39 cellular contexts compared by ENCODE assay signal in the genomic region with DNA sequence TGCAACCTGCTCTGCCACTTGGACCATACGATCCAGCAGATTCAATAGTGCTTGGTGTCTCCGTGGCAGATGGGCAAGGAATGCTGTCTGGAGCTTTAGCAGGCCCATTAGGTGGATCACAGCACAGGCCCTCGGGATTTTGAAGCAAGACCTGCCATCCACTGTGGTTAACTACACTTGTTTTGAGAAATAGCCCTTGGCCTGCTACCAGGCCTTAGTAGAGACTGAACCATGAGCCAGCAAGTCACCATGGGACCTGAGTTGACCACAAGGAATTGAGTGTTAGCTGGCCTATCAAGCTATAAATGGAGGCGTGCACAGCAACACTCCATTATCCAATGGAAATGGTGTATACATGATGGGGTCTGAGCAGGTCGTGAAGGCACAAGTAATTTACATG. TPM values are rescaled to one million over a fixed set of nuclear protein-coding genes. Genes with fewer than 3 reads are reported as not detected.
"Had no signal": no experiment of that assay in that cellular context is flagged by ENCODE, and none has a peak within 500 bp of the region (broad histone marks: within the 10 kb centered on the region; RNA-seq: fewer than 3 reads in every experiment).

No MANE protein-coding gene starts in this region.

- H3K9me3 ChIP-seq: adrenal gland, ascending aorta, body of pancreas, breast epithelium had no signal

- H3K27ac ChIP-seq: adrenal gland, ascending aorta, body of pancreas, brain microvascular endothelial cell, breast epithelium, cardiac muscle cell had no signal

- H3K27me3 Mint-ChIP-seq: activated naive CD4-positive, alpha-beta T cell treated with anti-CD3 and anti-CD28 coated beads, Interleukin-2, amount 50 U/mL, for 24 hours; activated naive CD8-positive, alpha-beta T cell; activated naive CD8-positive, alpha-beta T cell treated with anti-CD3 and anti-CD28 coated beads for 36 hours; activated naive CD8-positive, alpha-beta T cell treated with anti-CD3 and anti-CD28 coated beads, Interleukin-2, amount 10 ng/mL, durations not matched to agents 7 days and 5 days; activated naive CD8-positive, alpha-beta T cell treated with anti-CD3 and anti-CD28 coated beads, Interleukin-2, amount 50 U/mL, for 24 hours; brain; central memory CD8-positive, alpha-beta T cell had no signal

- H3K4me3 ChIP-seq: adrenal gland, ascending aorta, body of pancreas, breast epithelium, cardiac muscle cell had no signal

- H3K4me3 Mint-ChIP-seq: activated naive CD4-positive, alpha-beta T cell treated with anti-CD3 and anti-CD28 coated beads for 36 hours; activated naive CD4-positive, alpha-beta T cell treated with anti-CD3 and anti-CD28 coated beads, Interleukin-2, amount 10 ng/mL, durations not matched to agents 7 days and 5 days; activated naive CD4-positive, alpha-beta T cell treated with anti-CD3 and anti-CD28 coated beads, Interleukin-2, amount 50 U/mL, for 24 hours; activated naive CD8-positive, alpha-beta T cell; activated naive CD8-positive, alpha-beta T cell treated with anti-CD3 and anti-CD28 coated beads for 36 hours; activated naive CD8-positive, alpha-beta T cell treated with anti-CD3 and anti-CD28 coated beads, Interleukin-2, amount 10 ng/mL, durations not matched to agents 7 days and 5 days; activated naive CD8-positive, alpha-beta T cell treated with anti-CD3 and anti-CD28 coated beads, Interleukin-2, amount 50 U/mL, for 24 hours; activated T-cell treated with anti-CD3 and anti-CD28 coated beads, Interleukin-2, amount 50 U/mL, for 4 hours; activated T-cell treated with anti-CD3 and anti-CD28 coated beads, Interleukin-2, amount 50 U/mL, for 72 hours; activated T-helper 1 cell treated with anti-CD3 and anti-CD28 coated beads, Interleukin-12 subunit alpha, Interleukin-12 subunit beta, Interleukin-2, Interleukin-4 antibody, amounts not matched to agents 30 ng/mL and 10 ng/mL and 1 ng/mL, durations not matched to agents 14 hours and 24 hours and 36 hours; activated T-helper 17 cell treated with anti-CD3 and anti-CD28 coated beads, Interleukin-2, amount 50 U/mL, for 72 hours; brain; central memory CD8-positive, alpha-beta T cell had no signal

- FAIRE-seq: bronchial epithelial cell, colon had no signal

- H3K4me1 ChIP-seq: adrenal gland, ascending aorta, body of pancreas, breast epithelium had no signal

- H3K36me3 Mint-ChIP-seq: activated naive CD4-positive, alpha-beta T cell treated with anti-CD3 and anti-CD28 coated beads, Interleukin-2, amount 10 ng/mL, durations not matched to agents 7 days and 5 days; activated naive CD4-positive, alpha-beta T cell treated with anti-CD3 and anti-CD28 coated beads, Interleukin-2, amount 50 U/mL, for 24 hours; activated naive CD4-positive, alpha-beta T cell treated with anti-CD3 and anti-CD28 coated beads, Interleukin-2, amount 50 U/mL, for 72 hours; activated naive CD8-positive, alpha-beta T cell; activated naive CD8-positive, alpha-beta T cell treated with anti-CD3 and anti-CD28 coated beads for 36 hours; activated naive CD8-positive, alpha-beta T cell treated with anti-CD3 and anti-CD28 coated beads, Interleukin-2, amount 10 ng/mL, durations not matched to agents 7 days and 5 days; brain had no signal

- H3K27ac Mint-ChIP-seq: activated naive CD4-positive, alpha-beta T cell treated with anti-CD3 and anti-CD28 coated beads for 36 hours; activated naive CD4-positive, alpha-beta T cell treated with anti-CD3 and anti-CD28 coated beads, Interleukin-2, amount 10 ng/mL, durations not matched to agents 7 days and 5 days; activated naive CD4-positive, alpha-beta T cell treated with anti-CD3 and anti-CD28 coated beads, Interleukin-2, amount 50 U/mL, for 24 hours; activated naive CD4-positive, alpha-beta T cell treated with anti-CD3 and anti-CD28 coated beads, Interleukin-2, amount 50 U/mL, for 72 hours; activated naive CD8-positive, alpha-beta T cell; activated naive CD8-positive, alpha-beta T cell treated with anti-CD3 and anti-CD28 coated beads for 36 hours; activated naive CD8-positive, alpha-beta T cell treated with anti-CD3 and anti-CD28 coated beads, Interleukin-2, amount 10 ng/mL, durations not matched to agents 7 days and 5 days; activated naive CD8-positive, alpha-beta T cell treated with anti-CD3 and anti-CD28 coated beads, Interleukin-2, amount 50 U/mL, for 24 hours; activated T-cell treated with anti-CD3 and anti-CD28 coated beads, Interleukin-2, amount 50 U/mL, for 72 hours; activated T-helper 1 cell treated with anti-CD3 and anti-CD28 coated beads, Interleukin-12 subunit alpha, Interleukin-12 subunit beta, Interleukin-2, Interleukin-4 antibody, amounts not matched to agents 30 ng/mL and 10 ng/mL and 1 ng/mL, durations not matched to agents 14 hours and 24 hours and 36 hours; activated T-helper 17 cell treated with anti-CD3 and anti-CD28 coated beads, Interleukin-2, amount 50 U/mL, for 72 hours; activated T-helper 2 cell treated with anti-CD3 and anti-CD28 coated beads, Interferon-gamma antibody, Interleukin-2, Interleukin-4, amounts not matched to agents 10 μg/mL and 5 μg/mL and 100 μg/mL, durations not matched to agents 14 hours and 24 hours and 36 hours; brain had no signal

- H3K36me3 ChIP-seq: adrenal gland, ascending aorta, brain microvascular endothelial cell, breast epithelium, cardiac muscle cell had no signal

- ATAC-seq: activated naive CD8-positive, alpha-beta T cell treated with anti-CD3 and anti-CD28 coated beads, Interleukin-2, amount 50 U/mL, for 24 hours; activated T-cell treated with anti-CD3 and anti-CD28 coated beads, Interleukin-2, amount 50 U/mL, for 4 hours; body of pancreas had no signal

- DNase-seq: activated effector memory CD4-positive, alpha-beta T cell treated with anti-CD3 and anti-CD28 coated beads, Interleukin-2, amount 50 U/mL, for 16 hours; activated effector memory CD4-positive, alpha-beta T cell treated with Interleukin-2 at 50 U/mL for 16 hours; activated gamma-delta T cell; activated gamma-delta T cell treated with Interleukin-2 at 50 U/mL for 16 hours; activated naive CD4-positive, alpha-beta T cell; activated naive CD4-positive, alpha-beta T cell treated with anti-CD3 and anti-CD28 coated beads for 36 hours; activated naive CD4-positive, alpha-beta T cell treated with anti-CD3 and anti-CD28 coated beads, Interleukin-2, amount 10 ng/mL, durations not matched to agents 7 days and 5 days; activated naive CD4-positive, alpha-beta T cell treated with anti-CD3 and anti-CD28 coated beads, Interleukin-2, amount 50 U/mL, for 16 hours; activated naive CD4-positive, alpha-beta T cell treated with Interleukin-2 at 50 U/mL for 16 hours; activated naive CD8-positive, alpha-beta T cell treated with anti-CD3 and anti-CD28 coated beads for 36 hours; activated naive CD8-positive, alpha-beta T cell treated with anti-CD3 and anti-CD28 coated beads, Interleukin-2, amount 10 ng/mL, durations not matched to agents 7 days and 5 days; activated naive CD8-positive, alpha-beta T cell treated with anti-CD3 and anti-CD28 coated beads, Interleukin-2, amount 50 U/mL, for 24 hours; activated T-cell treated with anti-CD3 and anti-CD28 coated beads, Interleukin-2, amount 50 U/mL, for 1 hour; activated T-cell treated with anti-CD3 and anti-CD28 coated beads, Interleukin-2, amount 50 U/mL, for 4 hours; activated T-cell treated with anti-CD3 and anti-CD28 coated beads, Interleukin-2, amount 50 U/mL, for 48 hours; adrenal gland; amniotic stem cell; amygdala; anterior cingulate cortex; aorta; body of pancreas; brain microvascular endothelial cell; caudate nucleus; central memory CD4-positive, alpha-beta T cell; cerebellar nuclear complex had no signal

- H3K9me3 Mint-ChIP-seq: activated naive CD4-positive, alpha-beta T cell treated with anti-CD3 and anti-CD28 coated beads for 36 hours; activated naive CD4-positive, alpha-beta T cell treated with anti-CD3 and anti-CD28 coated beads, Interleukin-2, amount 10 ng/mL, durations not matched to agents 7 days and 5 days; activated naive CD4-positive, alpha-beta T cell treated with anti-CD3 and anti-CD28 coated beads, Interleukin-2, amount 50 U/mL, for 24 hours; activated naive CD8-positive, alpha-beta T cell treated with anti-CD3 and anti-CD28 coated beads for 36 hours; activated naive CD8-positive, alpha-beta T cell treated with anti-CD3 and anti-CD28 coated beads, Interleukin-2, amount 10 ng/mL, durations not matched to agents 7 days and 5 days; activated naive CD8-positive, alpha-beta T cell treated with anti-CD3 and anti-CD28 coated beads, Interleukin-2, amount 50 U/mL, for 24 hours; activated T-cell treated with anti-CD3 and anti-CD28 coated beads, Interleukin-2, amount 50 U/mL, for 4 hours; activated T-cell treated with anti-CD3 and anti-CD28 coated beads, Interleukin-2, amount 50 U/mL, for 72 hours; activated T-helper 1 cell treated with anti-CD3 and anti-CD28 coated beads, Interleukin-12 subunit alpha, Interleukin-12 subunit beta, Interleukin-2, Interleukin-4 antibody, amounts not matched to agents 30 ng/mL and 10 ng/mL and 1 ng/mL, durations not matched to agents 14 hours and 24 hours and 36 hours; activated T-helper 17 cell treated with anti-CD3 and anti-CD28 coated beads, Interleukin-2, amount 50 U/mL, for 72 hours; activated T-helper 2 cell treated with anti-CD3 and anti-CD28 coated beads, Interferon-gamma antibody, Interleukin-2, Interleukin-4, amounts not matched to agents 10 μg/mL and 5 μg/mL and 100 μg/mL, durations not matched to agents 14 hours and 24 hours and 36 hours; central memory CD8-positive, alpha-beta T cell had no signal

- H3K4me1 Mint-ChIP-seq: activated naive CD4-positive, alpha-beta T cell treated with anti-CD3 and anti-CD28 coated beads, Interleukin-2, amount 10 ng/mL, durations not matched to agents 7 days and 5 days; activated naive CD8-positive, alpha-beta T cell treated with anti-CD3 and anti-CD28 coated beads for 36 hours; activated naive CD8-positive, alpha-beta T cell treated with anti-CD3 and anti-CD28 coated beads, Interleukin-2, amount 50 U/mL, for 24 hours; activated T-helper 17 cell treated with anti-CD3 and anti-CD28 coated beads, Interleukin-2, amount 50 U/mL, for 72 hours had no signal

- H3K27me3 ChIP-seq: adrenal gland, ascending aorta, body of pancreas, brain microvascular endothelial cell, breast epithelium, cardiac muscle cell had no signal

RNA-seq across cellular contexts. Expression of a gene that starts 14.5 kb away (rescaled TPM):
- total RNA-seq: activated naive CD4-positive, alpha-beta T cell treated with anti-CD3 and anti-CD28 coated beads for 36 hours; activated naive CD4-positive, alpha-beta T cell treated with anti-CD3 and anti-CD28 coated beads, Interleukin-2, amount 50 U/mL, for 72 hours; activated naive CD8-positive, alpha-beta T cell treated with anti-CD3 and anti-CD28 coated beads for 36 hours; activated naive CD8-positive, alpha-beta T cell treated with anti-CD3 and anti-CD28 coated beads, Interleukin-2, amount 10 ng/mL, durations not matched to agents 7 days and 5 days; activated T-cell treated with anti-CD3 and anti-CD28 coated beads, Interleukin-2, amount 50 U/mL, for 72 hours; activated T-helper 1 cell treated with anti-CD3 and anti-CD28 coated beads, Interleukin-12 subunit alpha, Interleukin-12 subunit beta, Interleukin-2, Interleukin-4 antibody, amounts not matched to agents 30 ng/mL and 10 ng/mL and 1 ng/mL, durations not matched to agents 14 hours and 24 hours and 36 hours; activated T-helper 17 cell treated with anti-CD3 and anti-CD28 coated beads, Interleukin-2, amount 50 U/mL, for 72 hours; activated T-helper 2 cell treated with anti-CD3 and anti-CD28 coated beads, Interferon-gamma antibody, Interleukin-2, Interleukin-4, amounts not matched to agents 10 μg/mL and 5 μg/mL and 100 μg/mL, durations not matched to agents 14 hours and 24 hours and 36 hours; bronchial epithelial cell had no signal
